Comparison of ENCODE assay signal across 13 cellular contexts in the genomic region with DNA sequence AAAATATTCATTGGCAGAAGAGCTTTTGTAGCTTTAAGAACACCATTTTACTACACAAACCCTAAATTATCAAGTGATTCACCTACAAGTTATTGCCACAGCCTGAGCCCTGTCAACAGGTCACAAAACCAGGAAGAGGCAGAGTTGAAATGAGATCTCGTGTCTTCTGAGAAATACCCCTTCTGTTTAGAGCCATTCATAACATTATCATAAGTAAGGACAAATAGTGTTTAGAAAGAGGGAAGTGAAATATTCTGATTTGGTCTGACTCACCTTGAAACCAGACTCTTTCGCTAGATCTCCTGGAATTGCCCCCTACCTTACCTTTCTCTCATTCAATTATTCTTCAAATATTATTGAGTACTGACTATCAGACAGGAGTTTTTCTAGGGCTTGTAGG. TPM values are rescaled to one million over a fixed set of nuclear protein-coding genes. Genes with fewer than 3 reads are reported as not detected.
DNase-seq lines count a peak whose midpoint lies in the region; ATAC-seq and TF ChIP-seq lines count a peak whose summit lies in the region.
"Had no signal": no experiment of that assay in that cellular context is flagged by ENCODE, and none has a peak within 500 bp of the region (broad histone marks: within the 10 kb centered on the region; RNA-seq: fewer than 3 reads in every experiment).

No MANE protein-coding gene starts in this region.

- H3K9me3 Mint-ChIP-seq in activated B cell treated with CpG ODN at 0.5 μM for 24 hours (no peaks in the 10 kb centered on the region), MCF 10A (ENCODE audit: unreplicated experiment) (no peaks in the 10 kb centered on the region)
- H3K9me3 Mint-ChIP-seq: dendritic cell treated with granulocyte-macrophage colony-stimulating factor and Interleukin-4, amounts not matched to agents 40 ng/mL and 50 ng/mL, for 4 days had no signal

- POLR2A ChIA-PET in activated B cell treated with CpG ODN at 0.5 μM for 24 hours (lab: Charles Lee) = no interaction called here
- POLR2A ChIA-PET in MCF 10A (lab: Yijun Ruan, JAX) = no interaction called here

- H3K4me1 Mint-ChIP-seq in activated B cell treated with CpG ODN at 0.5 μM for 24 hours = peaks cover 11% of the 10 kb centered on the region
- no peaks in the 10 kb centered on the region for H3K4me1 Mint-ChIP-seq in MCF 10A (ENCODE audit: insufficient read depth, unreplicated experiment)

- no TSS peak for BruUV-seq in MCF 10A (replicated peaks; lab: Mats Ljungman, UMichigan)

- intact Hi-C loops in activated B cell treated with CpG ODN at 0.5 μM for 24 hours (cut with micrococcal nuclease) (loop anchor here (10.0 kb wide), 1 partner anchor 360 kb away; no protein-coding TSS in a partner anchor), MCF 10A (cut with micrococcal nuclease) (no loop called here)

- CTCF ChIA-PET in activated B cell treated with CpG ODN at 0.5 μM for 24 hours (lab: Charles Lee) = no interaction called here
- CTCF ChIA-PET in MCF 10A (lab: Yijun Ruan, JAX) = interaction anchor here (0.6 to 0.7 kb wide), 2 partner anchors 95 to 227 kb away, joined by 3 read pairs; no protein-coding TSS in a partner anchor

- DNase-seq in activated B cell treated with CpG ODN at 0.5 μM for 24 hours (no peak), medulla oblongata (ENCODE audit: extremely low spot score) (no peak), MCF 10A (ENCODE audit: unreplicated experiment) (no peak), C1 segment of cervical spinal cord (lab: John Stamatoyannopoulos, UW) (no peak), COLO668 (lab: John Stamatoyannopoulos, UW; ENCODE audit: unreplicated experiment) (no peak)
- DNase-seq: activated effector memory CD4-positive, alpha-beta T cell treated with anti-CD3 and anti-CD28 coated beads, Interleukin-2, amount 50 U/mL, for 16 hours; hippocampal formation; NCI-H2227 treated with DMSO at 0.1 percent for 48 hours; upper lobe of left lung had no signal

- H3K27me3 Mint-ChIP-seq in activated B cell treated with CpG ODN at 0.5 μM for 24 hours (peaks cover 2% of the 10 kb centered on the region), MCF 10A (ENCODE audit: insufficient read depth, unreplicated experiment) (peaks cover 39% of the 10 kb centered on the region)

- TF ChIP-seq CTCF in activated B cell treated with CpG ODN at 0.5 μM for 24 hours (IDR thresholded peaks at IDR 0.05) (no peak), MCF 10A (IDR thresholded peaks at IDR 0.05; ENCODE audit: unreplicated experiment) (no peak)

- H3K36me3 Mint-ChIP-seq in activated B cell treated with CpG ODN at 0.5 μM for 24 hours (ENCODE audit: low read depth) (no peaks in the 10 kb centered on the region), MCF 10A (ENCODE audit: insufficient read depth, unreplicated experiment) (no peaks in the 10 kb centered on the region)

- H3K4me3 Mint-ChIP-seq in activated B cell treated with CpG ODN at 0.5 μM for 24 hours (no peak overlapping the region), MCF 10A (ENCODE audit: unreplicated experiment) (no peak overlapping the region)
- H3K4me3 Mint-ChIP-seq: dendritic cell treated with granulocyte-macrophage colony-stimulating factor and Interleukin-4, amounts not matched to agents 40 ng/mL and 50 ng/mL, for 4 days had no signal

- ATAC-seq in GM18520 (IDR thresholded peaks at IDR 0.05; ENCODE audit: unreplicated experiment) = peak; percentile 91
- peak; percentile 96 for ATAC-seq in GM21390 (IDR thresholded peaks at IDR 0.05; ENCODE audit: unreplicated experiment)
- peak; percentile 95 for ATAC-seq in HG03095 (IDR thresholded peaks at IDR 0.05; ENCODE audit: unreplicated experiment)
- peak; percentile 92 for ATAC-seq in activated B cell treated with CpG ODN at 0.5 μM for 24 hours (ENCODE audit: low read depth)

- H3K27ac Mint-ChIP-seq in activated B cell treated with CpG ODN at 0.5 μM for 24 hours = no peak overlapping the region
- H3K27ac Mint-ChIP-seq in MCF 10A (ENCODE audit: low read depth, unreplicated experiment) = no peak overlapping the region
- H3K27ac Mint-ChIP-seq: dendritic cell treated with granulocyte-macrophage colony-stimulating factor and Interleukin-4, amounts not matched to agents 40 ng/mL and 50 ng/mL, for 4 days had no signal

RNA-seq across cellular contexts. Expression of a gene that starts 5.9 kb away (rescaled TPM):
- total RNA-seq in activated B cell treated with CpG ODN at 0.5 μM for 24 hours (not detected in 2 replicates), MCF 10A (2022) (not detected in 2 replicates)
- total RNA-seq: upper lobe of left lung had no signal

RNA-seq across cellular contexts. Expression of a gene that starts 15.9 kb away (rescaled TPM):
- total RNA-seq in activated B cell treated with CpG ODN at 0.5 μM for 24 hours (0.17 and 0.31 TPM in 2 replicates), MCF 10A (2022) (0.12 and 0.15 TPM in 2 replicates)

RNA-seq across cellular contexts. Expression of a gene that starts 56.8 kb away (rescaled TPM):
- total RNA-seq in activated B cell treated with CpG ODN at 0.5 μM for 24 hours = not detected in 2 replicates
- total RNA-seq in MCF 10A (2022) = not detected in 2 replicates
- total RNA-seq: upper lobe of left lung had no signal
